Comparison of ENCODE assay signal across 17 cellular contexts in genomic region chr3:173747427-173747826, GRCh38.
A peak's percentile ranks its signal among the peaks of the same experiment; 100 is the strongest.
DNase-seq lines count a peak whose midpoint lies in the region; ATAC-seq, FAIRE-seq and TF ChIP-seq lines count a peak whose summit lies in the region.
"Had no signal": no experiment of that assay in that cellular context is flagged by ENCODE, and none has a peak within 500 bp of the region (broad histone marks: within the 10 kb centered on the region; RNA-seq: fewer than 3 reads in every experiment).

No MANE protein-coding gene starts in this region.

- H4K12ac ChIP-seq in trophoblast cell (ENCODE audit: low read depth, low read length) = no peak overlapping the region

- DNase-seq in mammary epithelial cell = peak; percentile 37
- no peak for DNase-seq in MCF 10A (ENCODE audit: unreplicated experiment)
- DNase-seq in RCC 7860 (ENCODE audit: low spot score) = peak; percentile 64
- no peak for DNase-seq in endothelial cell (ENCODE audit: low spot score)
- DNase-seq in trophoblast cell = peak; percentile 7 to 63
- DNase-seq in heart right ventricle = no peak
- DNase-seq in left lobe of liver (ENCODE audit: low spot score) = no peak
- DNase-seq: Calu3; CD4-positive, CD25-positive, alpha-beta regulatory T cell; H9; KG1; MM.1S; NCI-H1105; NCI-H1694 treated with DMSO at 0.1 percent for 48 hours; PC-9; SHP77 had no signal

- H2BK120ac ChIP-seq in trophoblast cell (ENCODE audit: insufficient read depth, low read length, poor library complexity) = no peak overlapping the region

- no peak overlapping the region for H3K14ac ChIP-seq in trophoblast cell (ENCODE audit: low read length)

- H2BK5ac ChIP-seq in trophoblast cell (ENCODE audit: low read depth, low read length, poor library complexity) = no peak overlapping the region

- H3K4me1 Mint-ChIP-seq in MCF 10A (ENCODE audit: insufficient read depth, unreplicated experiment) = peaks cover 17% of the 10 kb centered on the region
- H3K4me1 Mint-ChIP-seq in endothelial cell (ENCODE audit: unreplicated experiment) = peaks cover 45% of the 10 kb centered on the region
- H3K4me1 Mint-ChIP-seq: CD4-positive, CD25-positive, alpha-beta regulatory T cell had no signal

- ATAC-seq in GM21619 (IDR thresholded peaks at IDR 0.05; ENCODE audit: unreplicated experiment) (no peak), heart right ventricle (no peak), left lobe of liver (no peak)

- no peak overlapping the region for H3K23ac ChIP-seq in trophoblast cell (ENCODE audit: low read length)

- no peak for TF ChIP-seq CTCF in mammary epithelial cell (conservative IDR thresholded peaks at IDR 0.05 in 1 of 2, IDR thresholded peaks at IDR 0.05 in 1 of 2; ENCODE audit: extremely low read depth in 1 of 2, insufficient read depth in 1 of 2, low read depth in 1 of 2, low read length in 2 of 2)
- TF ChIP-seq CTCF in MCF 10A (IDR thresholded peaks at IDR 0.05; ENCODE audit: unreplicated experiment) = no peak
- no peak for TF ChIP-seq CTCF in endothelial cell (IDR thresholded peaks at IDR 0.05; ENCODE audit: unreplicated experiment)
- TF ChIP-seq CTCF in heart right ventricle (IDR thresholded peaks at IDR 0.05) = no peak

- H3K4me1 ChIP-seq in mammary epithelial cell (ENCODE audit: insufficient read depth, low read length) (peaks cover 12% of the 10 kb centered on the region), trophoblast cell (ENCODE audit: control insufficient read depth in 1 of 2, insufficient read depth in 2 of 2, low read length in 2 of 2) (no peaks in the 10 kb centered on the region), heart right ventricle (no peaks in the 10 kb centered on the region)

- H4K91ac ChIP-seq in trophoblast cell (ENCODE audit: low read depth, low read length) = no peak overlapping the region

- H3K4ac ChIP-seq in trophoblast cell (ENCODE audit: low read depth, low read length) = no peak overlapping the region

- WGBS in mammary epithelial cell (ENCODE audit: low coverage, missing lambda C conversion rate) = 70% methylated on average over 3 of the region's 3 CpGs
- WGBS in trophoblast cell (ENCODE audit: extremely low coverage, insufficient coverage, insufficient read length) = no CpG with 5 or more reads among the region's 3 CpGs
- WGBS in heart right ventricle, 2 donors = 89 to 90% methylated on average over 3 of the region's 3 CpGs

- dilution Hi-C loops in mammary epithelial cell (cut with HindIII; ENCODE audit: low sequenced_read_pairs) = no loop called here

- H3K27ac ChIP-seq in mammary epithelial cell (ENCODE audit: insufficient read depth, low read depth, low read length) = no peak overlapping the region
- H3K27ac ChIP-seq in trophoblast cell (ENCODE audit: low read depth, low read length) = no peak overlapping the region
- H3K27ac ChIP-seq in heart right ventricle = no peak overlapping the region
- H3K27ac ChIP-seq: PC-9 had no signal

- H3K4me2 ChIP-seq in mammary epithelial cell (ENCODE audit: insufficient read depth, low read depth, low read length) (peak overlapping the region; percentile 10), trophoblast cell (ENCODE audit: low read length) (no peak overlapping the region)
- H3K4me2 ChIP-seq: PC-9 had no signal

- H3K18ac ChIP-seq in trophoblast cell (ENCODE audit: low read length) = no peak overlapping the region

- H3K27ac Mint-ChIP-seq in MCF 10A (ENCODE audit: low read depth, unreplicated experiment) (no peak overlapping the region), endothelial cell (ENCODE audit: unreplicated experiment) (peak overlapping the region; percentile 6)
- H3K27ac Mint-ChIP-seq: CD4-positive, CD25-positive, alpha-beta regulatory T cell; H9 had no signal

- H3K36me3 Mint-ChIP-seq in MCF 10A (ENCODE audit: insufficient read depth, unreplicated experiment) = no peaks in the 10 kb centered on the region
- no peaks in the 10 kb centered on the region for H3K36me3 Mint-ChIP-seq in endothelial cell (ENCODE audit: low read depth, unreplicated experiment)
- H3K36me3 Mint-ChIP-seq: CD4-positive, CD25-positive, alpha-beta regulatory T cell had no signal

- intact Hi-C loops in mammary epithelial cell (cut with micrococcal nuclease) = no loop called here
- intact Hi-C loops in MCF 10A (cut with micrococcal nuclease) = no loop called here
- intact Hi-C loops in heart right ventricle (cut with DNase I) = no loop called here

- CTCF ChIA-PET in mammary epithelial cell (lab: Charles Lee; ENCODE audit: low non-redundant PET) (no interaction called here), MCF 10A (lab: Yijun Ruan, JAX) (no interaction called here)

- H3K9ac ChIP-seq in mammary epithelial cell (ENCODE audit: insufficient read depth, low read length) (no peak overlapping the region), trophoblast cell (ENCODE audit: low read length) (no peak overlapping the region)

- no peaks in the 10 kb centered on the region for H3K79me1 ChIP-seq in trophoblast cell (ENCODE audit: low read length)

- no peak overlapping the region for H3K4me3 Mint-ChIP-seq in MCF 10A (ENCODE audit: unreplicated experiment)
- H3K4me3 Mint-ChIP-seq in endothelial cell (ENCODE audit: unreplicated experiment) = no peak overlapping the region
- H3K4me3 Mint-ChIP-seq: CD4-positive, CD25-positive, alpha-beta regulatory T cell; H9 had no signal

- H4K8ac ChIP-seq in trophoblast cell (ENCODE audit: low read depth, low read length) = no peak overlapping the region

- H3K36me3 ChIP-seq in mammary epithelial cell (ENCODE audit: insufficient read depth, low read length) = no peaks in the 10 kb centered on the region
- no peaks in the 10 kb centered on the region for H3K36me3 ChIP-seq in trophoblast cell (ENCODE audit: control insufficient read depth in 1 of 2, insufficient read depth in 2 of 2, low read length in 2 of 2)
- H3K36me3 ChIP-seq in heart right ventricle = no peaks in the 10 kb centered on the region

- BruUV-seq in mammary epithelial cell (replicated peaks; lab: Mats Ljungman, UMichigan) (no TSS peak), MCF 10A (replicated peaks; lab: Mats Ljungman, UMichigan) (no TSS peak)

- no peak overlapping the region for H2BK12ac ChIP-seq in trophoblast cell (ENCODE audit: low read length)

- no peak for FAIRE-seq in RCC 7860 (lab: Jason Lieb, UNC)

- H3K27me3 ChIP-seq in mammary epithelial cell (ENCODE audit: insufficient read depth, low read length) = no peaks in the 10 kb centered on the region
- no peaks in the 10 kb centered on the region for H3K27me3 ChIP-seq in trophoblast cell (ENCODE audit: insufficient read depth, low read length)
- no peaks in the 10 kb centered on the region for H3K27me3 ChIP-seq in heart right ventricle

- no peaks in the 10 kb centered on the region for H4K20me1 ChIP-seq in mammary epithelial cell (ENCODE audit: insufficient read depth, low read length)

- H3K79me2 ChIP-seq in mammary epithelial cell (ENCODE audit: insufficient read depth, low read length) (no peaks in the 10 kb centered on the region), trophoblast cell (ENCODE audit: control insufficient read depth, insufficient read depth, low read length, poor library complexity) (no peaks in the 10 kb centered on the region)

- no peaks in the 10 kb centered on the region for H3K9me3 Mint-ChIP-seq in MCF 10A (ENCODE audit: unreplicated experiment)
- no peaks in the 10 kb centered on the region for H3K9me3 Mint-ChIP-seq in endothelial cell (ENCODE audit: unreplicated experiment)
- H3K9me3 Mint-ChIP-seq: H9 had no signal

- in situ Hi-C loops in mammary epithelial cell (cut with MboI; ENCODE audit: low sequenced_read_pairs in 2 of 2) = no loop called here

- H2AFZ ChIP-seq in mammary epithelial cell (ENCODE audit: low read depth, low read length) = no peak overlapping the region
- H2AFZ ChIP-seq in trophoblast cell (ENCODE audit: insufficient read depth, low read length, poor library complexity) = no peak overlapping the region
- H2AFZ ChIP-seq: PC-9 had no signal

- POLR2A ChIA-PET in MCF 10A (lab: Yijun Ruan, JAX) = no interaction called here

- no peak overlapping the region for H3K4me3 ChIP-seq in mammary epithelial cell (replicated peaks in 1 of 3; ENCODE audit: insufficient read depth in 1 of 3, low read depth in 2 of 3, low read length in 3 of 3)
- no peak overlapping the region for H3K4me3 ChIP-seq in trophoblast cell (ENCODE audit: low read depth, low read length)
- H3K4me3 ChIP-seq in heart right ventricle = no peak overlapping the region
- H3K4me3 ChIP-seq: PC-9 had no signal

- H3K27me3 Mint-ChIP-seq in MCF 10A (ENCODE audit: insufficient read depth, unreplicated experiment) (no peaks in the 10 kb centered on the region), endothelial cell (ENCODE audit: unreplicated experiment) (no peaks in the 10 kb centered on the region)
- H3K27me3 Mint-ChIP-seq: CD4-positive, CD25-positive, alpha-beta regulatory T cell had no signal

- H3K9me3 ChIP-seq in mammary epithelial cell (replicated peaks; ENCODE audit: insufficient read depth, low read length) = no peaks in the 10 kb centered on the region
- H3K9me3 ChIP-seq in trophoblast cell (ENCODE audit: insufficient read depth, low read depth, low read length) = no peaks in the 10 kb centered on the region
- no peaks in the 10 kb centered on the region for H3K9me3 ChIP-seq in heart right ventricle

- H2AK5ac ChIP-seq in trophoblast cell (ENCODE audit: low read length) = no peak overlapping the region

Comparison
In these comparisons a context has a peak if more than half of its experiments do, and no peak if none do; other contexts are left out.
1. DNase-seq: peak in mammary epithelial cell (single experiment), RCC 7860 (single experiment) and trophoblast cell (2 of 2); none in MCF 10A (single experiment), endothelial cell (single experiment), heart right ventricle (0 of 2) and left lobe of liver (single experiment).